In the genomic region with DNA sequence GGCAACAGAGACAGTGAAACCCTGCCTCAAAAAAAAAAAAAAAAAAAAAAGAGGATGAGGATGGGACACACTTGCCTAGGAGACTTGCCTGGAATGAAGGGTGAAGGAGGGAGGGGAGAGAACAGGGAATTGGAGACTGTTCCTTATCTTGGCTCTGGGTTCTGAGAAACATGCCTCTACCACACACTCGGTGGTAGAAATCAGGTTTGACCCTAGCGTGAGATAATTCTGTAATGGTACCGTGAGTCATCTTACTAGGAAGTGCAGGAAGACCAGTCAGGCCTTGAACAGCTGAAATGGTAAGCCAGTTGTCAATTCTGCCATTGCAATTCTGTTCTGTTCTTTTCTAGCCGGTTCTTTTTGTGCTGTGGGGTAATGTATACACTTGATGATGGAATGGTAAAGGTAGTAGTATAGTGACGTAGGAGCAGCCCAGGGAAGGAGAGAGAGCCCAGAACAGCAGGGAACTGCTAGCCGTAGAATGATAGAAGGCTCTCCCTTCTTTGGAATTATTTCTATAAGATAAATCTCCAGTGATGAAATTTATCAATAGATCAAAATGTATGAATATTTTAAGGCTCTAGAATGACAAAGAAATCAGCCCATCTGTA, we compare ENCODE assay signal across 1 cellular context.
TF ChIP-seq lines count a peak whose summit lies in the region.

No MANE protein-coding gene starts in this region.

TF ChIP-seq in K562, 482 proteins besides CTCF, POLR2A, EP300 and RAD21 (continued from another document):
- TF ChIP-seq ARID3B (CRISPR knock-in tag; IDR thresholded peaks at IDR 0.05; ENCODE audit: borderline replicate concordance) (no peak), SIN3A (IDR thresholded peaks at IDR 0.05; ENCODE audit: borderline replicate concordance in 2 of 2, control insufficient read depth in 1 of 2, low read depth in 2 of 2, low read length in 2 of 2) (peak in 1 of 2 experiments; percentile 75; a peak in 1 of 4 replicates), ZNF830 (CRISPR knock-in tag; IDR thresholded peaks at IDR 0.05) (0 out of 2 replicates have a peak, but pooled peaks have one; percentile 21), FOXJ3 (CRISPR knock-in tag; IDR thresholded peaks at IDR 0.05) (no peak), NCOA1 (IDR thresholded peaks at IDR 0.05; ENCODE audit: low read depth) (0 out of 2 replicates have a peak, but pooled peaks have one; percentile 49), FOSL1 (tag; conservative IDR thresholded peaks at IDR 0.05) (peak; percentile 96), ZBTB26 (CRISPR knock-in tag; IDR thresholded peaks at IDR 0.05) (no peak), GABPB1 (CRISPR knock-in tag; IDR thresholded peaks at IDR 0.05) (no peak), TAL1 (IDR thresholded peaks at IDR 0.05) (peak; percentile 15; the same call in 1 of the 2 replicates), RCOR1 (IDR thresholded peaks at IDR 0.05; ENCODE audit: borderline replicate concordance in 1 of 2, low read depth in 2 of 2, low read length in 2 of 2) (peak; percentile 85 to 99; a peak in 3 of 4 replicates), TBL1XR1 (IDR thresholded peaks at IDR 0.05; ENCODE audit: low read length in 2 of 2) (peak in 1 of 2 experiments; percentile 62; a peak in 2 of 4 replicates), MEF2D (tag; conservative IDR thresholded peaks at IDR 0.05; ENCODE audit: low read depth) (0 out of 2 replicates have a peak, but pooled peaks have one; percentile 26), PHF8 (IDR thresholded peaks at IDR 0.05; ENCODE audit: borderline replicate concordance, low read length) (no peak), CHCHD3 (CRISPR knock-in tag; IDR thresholded peaks at IDR 0.05) (no peak), SMARCA4 (IDR thresholded peaks at IDR 0.05) (peak; percentile 95), CREB1 (IDR thresholded peaks at IDR 0.05) (peak; percentile 19; the same call in 1 of the 2 replicates), CREB1 (CRISPR knock-in tag; IDR thresholded peaks at IDR 0.05) (no peak), ZBTB2 (IDR thresholded peaks at IDR 0.05) (peak; percentile 65; the same call in 1 of the 2 replicates), ZC3H11A (IDR thresholded peaks at IDR 0.05; ENCODE audit: low read depth, low read length) (no peak), HLTF (IDR thresholded peaks at IDR 0.05) (peak; percentile 56; the same call in 1 of the 2 replicates), RBM25 (IDR thresholded peaks at IDR 0.05; ENCODE audit: low read depth, low read length, severe bottlenecking) (no peak), BACH1 (tag; IDR thresholded peaks at IDR 0.05) (no peak; the same call in 1 of the 2 replicates), PHF20 (IDR thresholded peaks at IDR 0.05; ENCODE audit: partially characterized antibody) (no peak)
- TF ChIP-seq, protein P1, sequence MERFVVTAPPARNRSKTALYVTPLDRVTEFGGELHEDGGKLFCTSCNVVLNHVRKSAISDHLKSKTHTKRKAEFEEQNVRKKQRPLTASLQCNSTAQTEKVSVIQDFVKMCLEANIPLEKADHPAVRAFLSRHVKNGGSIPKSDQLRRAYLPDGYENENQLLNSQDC (CRISPR knock-in tag; IDR thresholded peaks at IDR 0.05) = no peak
- TF ChIP-seq, protein P2, sequence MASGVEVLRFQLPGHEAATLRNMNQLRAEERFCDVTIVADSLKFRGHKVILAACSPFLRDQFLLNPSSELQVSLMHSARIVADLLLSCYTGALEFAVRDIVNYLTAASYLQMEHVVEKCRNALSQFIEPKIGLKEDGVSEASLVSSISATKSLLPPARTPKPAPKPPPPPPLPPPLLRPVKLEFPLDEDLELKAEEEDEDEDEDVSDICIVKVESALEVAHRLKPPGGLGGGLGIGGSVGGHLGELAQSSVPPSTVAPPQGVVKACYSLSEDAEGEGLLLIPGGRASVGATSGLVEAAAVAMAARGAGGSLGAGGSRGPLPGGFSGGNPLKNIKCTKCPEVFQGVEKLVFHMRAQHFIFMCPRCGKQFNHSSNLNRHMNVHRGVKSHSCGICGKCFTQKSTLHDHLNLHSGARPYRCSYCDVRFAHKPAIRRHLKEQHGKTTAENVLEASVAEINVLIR (CRISPR knock-in tag; IDR thresholded peaks at IDR 0.05) = no peak
